In genomic region chr9:6055213-6055612, GRCh38 we compare ENCODE assay signal across 8 cellular contexts. TPM values are rescaled to one million over a fixed set of nuclear protein-coding genes. Genes with fewer than 3 reads are reported as not detected.
DNase-seq lines count a peak whose midpoint lies in the region; ATAC-seq and TF ChIP-seq lines count a peak whose summit lies in the region.

No MANE protein-coding gene starts in this region.

- peak; percentile 41 for DNase-seq in DMS153 treated with DMSO at 0.1 percent for 48 hours (lab: John Stamatoyannopoulos, UW; ENCODE audit: unreplicated experiment)
- DNase-seq in LNCaP clone FGC (ENCODE audit: low read depth): peak; percentile 88
- peak; percentile 73 for DNase-seq in RPMI7951 (ENCODE audit: low read depth)
- DNase-seq in chondrocyte (ENCODE audit: low spot score): no peak
- DNase-seq in thoracic aorta (ENCODE audit: low spot score): no peak

- H3K27me3 Mint-ChIP-seq in chondrocyte (ENCODE audit: low read depth): peaks cover 24% of the 10 kb centered on the region

- H3K9me3 ChIP-seq in liver (ENCODE audit: control insufficient read depth in 4 of 4, low read length in 3 of 4) (no peaks in the 10 kb centered on the region), thoracic aorta (no peaks in the 10 kb centered on the region)

- H3K4me3 ChIP-seq in LNCaP clone FGC (ENCODE audit: low read depth, low read length) (no peak overlapping the region), liver (ENCODE audit: low read depth in 1 of 3, low read length in 3 of 3) (no peak overlapping the region), thoracic aorta (no peak overlapping the region)

- H3K4me1 ChIP-seq in liver (ENCODE audit: control insufficient read depth in 4 of 4, insufficient read depth in 4 of 4, low read length in 3 of 4) (no peaks in the 10 kb centered on the region), thoracic aorta (ENCODE audit: control insufficient read depth in 1 of 2, low read depth in 2 of 2) (no peaks in the 10 kb centered on the region)

- no peak overlapping the region for H3K4me3 Mint-ChIP-seq in chondrocyte (ENCODE audit: unreplicated experiment)

- TF ChIP-seq RAD21 in liver (IDR thresholded peaks at IDR 0.05): peak; percentile 91 to 93

- H3K36me3 ChIP-seq in liver (ENCODE audit: control insufficient read depth in 4 of 4, insufficient read depth in 3 of 4, low read depth in 1 of 4, low read length in 3 of 4): no peaks in the 10 kb centered on the region
- no peaks in the 10 kb centered on the region for H3K36me3 ChIP-seq in thoracic aorta

- TF ChIP-seq CTCF in LNCaP clone FGC (IDR thresholded peaks at IDR 0.05; ENCODE audit: control insufficient read depth, extremely low read depth, insufficient read depth) (peak; percentile 57), chondrocyte (IDR thresholded peaks at IDR 0.05) (peak; percentile 71), liver (IDR thresholded peaks at IDR 0.05; ENCODE audit: low read depth, low read length, missing input control) (peak; percentile 75), thoracic aorta (IDR thresholded peaks at IDR 0.05) (peak; percentile 41)

- peaks cover 5% of the 10 kb centered on the region for H3K9me3 Mint-ChIP-seq in chondrocyte (ENCODE audit: low read depth)

- H3K4me1 Mint-ChIP-seq in chondrocyte (ENCODE audit: low read depth): no peaks in the 10 kb centered on the region

- peaks cover 2% of the 10 kb centered on the region for H3K36me3 Mint-ChIP-seq in chondrocyte (ENCODE audit: low read depth)

- 11% methylated on average over 2 of the region's 2 CpGs for WGBS in liver

- H3K27ac Mint-ChIP-seq in chondrocyte (ENCODE audit: unreplicated experiment): no peak overlapping the region

- H3K27me3 ChIP-seq in liver (ENCODE audit: control insufficient read depth in 4 of 4, insufficient read depth in 4 of 4, low read length in 3 of 4) (no peaks in the 10 kb centered on the region), thoracic aorta (replicated peaks; ENCODE audit: insufficient read depth) (no peaks in the 10 kb centered on the region)

- no peak overlapping the region for H3K27ac ChIP-seq in liver (ENCODE audit: low read depth in 1 of 2, low read length in 2 of 2)
- no peak overlapping the region for H3K27ac ChIP-seq in thoracic aorta

- ATAC-seq in GM19455 (IDR thresholded peaks at IDR 0.05; ENCODE audit: unreplicated experiment) (peak; percentile 53), thoracic aorta (ENCODE audit: insufficient number of reproducible peaks, low FRiP score, low read depth) (no peak), HG03457 (IDR thresholded peaks at IDR 0.05; ENCODE audit: unreplicated experiment) (no peak)

- no peak overlapping the region for H3K9ac ChIP-seq in liver (ENCODE audit: low read depth in 1 of 2, low read length in 2 of 2)

TF ChIP-seq in liver, 16 proteins besides CTCF, POLR2A, EP300 and RAD21:
- no peak for TF ChIP-seq GABPA (IDR thresholded peaks at IDR 0.05 in 1 of 2, conservative IDR thresholded peaks at IDR 0.05 in 1 of 2)
- peak; percentile 2 for TF ChIP-seq MAX (IDR thresholded peaks at IDR 0.05)
- no peak for TF ChIP-seq NR2F2 (IDR thresholded peaks at IDR 0.05)
- no peak for TF ChIP-seq ATF3 (IDR thresholded peaks at IDR 0.05)
- no peak for TF ChIP-seq ZBTB33 (IDR thresholded peaks at IDR 0.05)
- TF ChIP-seq FOXA1 (IDR thresholded peaks at IDR 0.05): no peak
- no peak for TF ChIP-seq EGR1 (IDR thresholded peaks at IDR 0.05; ENCODE audit: low read depth in 2 of 2)
- peak in 1 of 2 donors; percentile 18 for TF ChIP-seq HNF4A (conservative IDR thresholded peaks at IDR 0.05)
- TF ChIP-seq TAF1 (conservative IDR thresholded peaks at IDR 0.05): no peak
- TF ChIP-seq FOXA2 (IDR thresholded peaks at IDR 0.05): no peak
- no peak for TF ChIP-seq RXRA (IDR thresholded peaks at IDR 0.05)
- peak in 1 of 2 donors; percentile 51 for TF ChIP-seq JUND (IDR thresholded peaks at IDR 0.05)
- no peak for TF ChIP-seq HNF4G (IDR thresholded peaks at IDR 0.05)
TF ChIP-seq in liver: peak in this region for 3.

RNA-seq across cellular contexts. Expression of gene RANBP6, which starts 39.8 kb away (rescaled TPM):
- total RNA-seq in RPMI7951 (2014; rRNA removed; shearing (Covaris generic)): 26.7 and 27.2 TPM in 2 replicates
- total RNA-seq in chondrocyte (14.4 to 21.5 TPM (median 16.4 TPM) in 3 replicates), liver (10 to 100 TPM; 15.2 to 15.9 TPM), thoracic aorta (10 to 100 TPM in 1 of 2 donors, 1 to 10 TPM in 1; 8.4 to 23.6 TPM)
- polyA plus RNA-seq in liver: 1 to 10 TPM; 6.2 to 7.0 TPM

Comparison
In these comparisons a context has a peak if more than half of its experiments do, and no peak if none do; other contexts are left out.
1. DNase-seq: peak in DMS153 treated with DMSO at 0.1 percent for 48 hours (single experiment), LNCaP clone FGC (single experiment) and RPMI7951 (single experiment); none in chondrocyte (single experiment) and thoracic aorta (single experiment).
2. Peak in every context shown above with its lines, with median percentiles within 50 percentile points of each other: CTCF ChIP-seq.